In genomic region chr12:121579190-121579791, GRCh38 we compare ENCODE assay signal across 8 cellular contexts. TPM values are rescaled to one million over a fixed set of nuclear protein-coding genes. Genes with fewer than 3 reads are reported as not detected.
A peak's percentile ranks its signal among the peaks of the same experiment; 100 is the strongest.
DNase-seq lines count a peak whose midpoint lies in the region; TF ChIP-seq lines count a peak whose summit lies in the region.

No MANE protein-coding gene starts in this region.

- CTCF ChIA-PET in HEK293T (lab: Yijun Ruan, JAX): interaction anchor here (1.6 kb wide), 1 partner anchor 46 kb away, joined by 3 read pairs; no protein-coding TSS in a partner anchor

- H3K9me3 ChIP-seq in mononuclear cell (ENCODE audit: low read depth, low read length): no peaks in the 10 kb centered on the region
- no peaks in the 10 kb centered on the region for H3K9me3 ChIP-seq in tibial artery

- H3K27me3 ChIP-seq in mononuclear cell (ENCODE audit: insufficient read depth, low read length): no peaks in the 10 kb centered on the region
- H3K27me3 ChIP-seq in tibial artery: no peaks in the 10 kb centered on the region

- DNase-seq in Ammon's horn (ENCODE audit: low spot score): peak; percentile 63
- DNase-seq in HEK293T (ENCODE audit: extremely low spot score): peak; percentile 35
- peak; percentile 34 for DNase-seq in activated CD4-positive, alpha-beta T cell treated with anti-CD3 and anti-CD28 coated beads, Interleukin-2, amount 50 U/mL, for 1 hour
- peak; percentile 18 for DNase-seq in effector CD4-positive, alpha-beta T cell
- DNase-seq in tibial artery: peak in 1 of 2 donors; percentile 71
- DNase-seq in NCI-H187 treated with DMSO at 0.1 percent for 48 hours (lab: John Stamatoyannopoulos, UW): no peak
- DNase-seq in OCI-M2 (lab: John Stamatoyannopoulos, UW; ENCODE audit: unreplicated experiment): no peak

- peak overlapping the region; percentile 74 to 86 for H3K27ac ChIP-seq in tibial artery

- POLR2A ChIA-PET in HEK293T (lab: Yijun Ruan, JAX): interaction anchor here (0.7 to 1.1 kb wide), 2 partner anchors 27 to 261 kb away, joined by 3 to 4 read pairs; no protein-coding TSS in a partner anchor

- no peak for TF ChIP-seq CTCF in tibial artery (IDR thresholded peaks at IDR 0.05)

- intact Hi-C loops in tibial artery (cut with DNase I; ENCODE audit: low total_unique reads): loop anchor here (5.0 kb wide), 1 partner anchor 42 kb away; no protein-coding TSS in a partner anchor

- H3K4me1 ChIP-seq in mononuclear cell (ENCODE audit: insufficient read depth, low read length) (peaks cover 49% of the 10 kb centered on the region), tibial artery (peaks cover 8 to 52% (median 38%) of the 10 kb centered on the region in 4 donors)

- H3K36me3 ChIP-seq in tibial artery: peaks cover 0 to 9% (median 0%) of the 10 kb centered on the region in 3 donors

- H3K4me3 ChIP-seq in mononuclear cell (ENCODE audit: low read length): peak overlapping the region; percentile 75
- H3K4me3 ChIP-seq in tibial artery: peak overlapping the region; percentile 72 to 76

TF ChIP-seq in HEK293T, 16 proteins besides CTCF, POLR2A, EP300 and RAD21:
- TF ChIP-seq FOXM1 (IDR thresholded peaks at IDR 0.05; ENCODE audit: borderline replicate concordance) (no peak), HDGF (IDR thresholded peaks at IDR 0.05; ENCODE audit: borderline replicate concordance) (no peak), SUZ12 (IDR thresholded peaks at IDR 0.05) (no peak), FOXK2 (IDR thresholded peaks at IDR 0.05) (no peak), ELF4 (IDR thresholded peaks at IDR 0.05) (no peak), TARDBP (IDR thresholded peaks at IDR 0.05) (no peak), ZNF384 (IDR thresholded peaks at IDR 0.05) (no peak), BHLHE40 (IDR thresholded peaks at IDR 0.05; ENCODE audit: borderline replicate concordance) (no peak), PKNOX1 (IDR thresholded peaks at IDR 0.05) (no peak), NFRKB (IDR thresholded peaks at IDR 0.05) (no peak), FOXA1 (IDR thresholded peaks at IDR 0.05) (no peak), L3MBTL2 (conservative IDR thresholded peaks at IDR 0.05) (no peak), LEF1 (IDR thresholded peaks at IDR 0.05; ENCODE audit: borderline replicate concordance) (no peak), CTBP1 (IDR thresholded peaks at IDR 0.05; ENCODE audit: borderline replicate concordance) (no peak), SP1 (IDR thresholded peaks at IDR 0.05) (no peak), ARNT (IDR thresholded peaks at IDR 0.05) (no peak)

RNA-seq across cellular contexts. Expression of gene KDM2B, which starts 1.5 kb away (rescaled TPM):
- 63.7 TPM for total RNA-seq in mononuclear cell

RNA-seq across cellular contexts. Expression of gene ORAI1, which starts 47.0 kb away (rescaled TPM):
- 31.3 TPM for total RNA-seq in mononuclear cell

Comparison
In these comparisons a context has a peak if more than half of its experiments do, and no peak if none do; other contexts are left out.
1. DNase-seq: peak in Ammon's horn (single experiment), HEK293T (single experiment), activated CD4-positive, alpha-beta T cell treated with anti-CD3 and anti-CD28 coated beads, Interleukin-2, amount 50 U/mL, for 1 hour (single experiment) and effector CD4-positive, alpha-beta T cell (single experiment); none in NCI-H187 treated with DMSO at 0.1 percent for 48 hours (single experiment) and OCI-M2 (single experiment).